Comparison of ENCODE assay signal across 9 cellular contexts in genomic region chr14:75418779-75419768, GRCh38. TPM values are rescaled to one million over a fixed set of nuclear protein-coding genes. Genes with fewer than 3 reads are reported as not detected.
DNase-seq lines count a peak whose midpoint lies in the region; ATAC-seq, FAIRE-seq and TF ChIP-seq lines count a peak whose summit lies in the region.
"Had no signal": no experiment of that assay in that cellular context is flagged by ENCODE, and none has a peak within 500 bp of the region (broad histone marks: within the 10 kb centered on the region; RNA-seq: fewer than 3 reads in every experiment).

No MANE protein-coding gene starts in this region.

- peaks cover 0 to 2% (median 0%) of the 10 kb centered on the region in 11 donors for H3K9me3 Mint-ChIP-seq in naive thymus-derived CD4-positive, alpha-beta T cell

- H3K4me3 ChIP-seq in naive thymus-derived CD4-positive, alpha-beta T cell (ENCODE audit: low read length) = no peak overlapping the region

- POLR2A ChIA-PET in naive thymus-derived CD4-positive, alpha-beta T cell (lab: Charles Lee) = no interaction called here

- H3K4me3 Mint-ChIP-seq in naive thymus-derived CD4-positive, alpha-beta T cell = peak overlapping the region in 5 of 10 donors; percentile 16 to 75 (median 32)

- H3K27me3 ChIP-seq in naive thymus-derived CD4-positive, alpha-beta T cell (ENCODE audit: control insufficient read depth in 2 of 2, insufficient read depth in 2 of 2, low read length in 2 of 2) = no peaks in the 10 kb centered on the region

- no peaks in the 10 kb centered on the region for H3K9me3 ChIP-seq in naive thymus-derived CD4-positive, alpha-beta T cell (ENCODE audit: control insufficient read depth in 2 of 3, low read length in 3 of 3)

- ATAC-seq in naive thymus-derived CD4-positive, alpha-beta T cell = peak; percentile 69

- H3K27me3 Mint-ChIP-seq in naive thymus-derived CD4-positive, alpha-beta T cell = peaks cover 0 to 4% (median 0%) of the 10 kb centered on the region in 5 donors

- peaks cover 0 to 6% of the 10 kb centered on the region in 2 donors for H3K4me1 ChIP-seq in naive thymus-derived CD4-positive, alpha-beta T cell (ENCODE audit: control insufficient read depth in 2 of 2, insufficient read depth in 2 of 2, low read length in 2 of 2)

- peak overlapping the region in 3 of 9 donors; percentile 5 to 89 (median 55) for H3K27ac Mint-ChIP-seq in naive thymus-derived CD4-positive, alpha-beta T cell

- DNase-seq in GM20000 (ENCODE audit: low spot score) (peak; percentile 79), NCI-H2107 treated with DMSO at 0.1 percent for 48 hours (lab: John Stamatoyannopoulos, UW; ENCODE audit: unreplicated experiment) (peak; percentile 21), amniotic epithelial cell (ENCODE audit: low read depth) (peak; percentile 48), A172 (ENCODE audit: low spot score) (no peak), HTR-8/SVneo (ENCODE audit: insufficient read length, low spot score) (no peak)
- DNase-seq in naive thymus-derived CD4-positive, alpha-beta T cell = peak in 3 of 9 donors; percentile 17 to 62 (median 19)
- DNase-seq in NK-92 treated with Interleukin-12 subunit alpha and Interleukin-12 subunit beta, amount 100 ng/mL, for 24 hours (lab: John Stamatoyannopoulos, UW) = no peak

- no peak for TF ChIP-seq CTCF in C4-2B (conservative IDR thresholded peaks at IDR 0.05)
- no peak for TF ChIP-seq CTCF in GM20000 (IDR thresholded peaks at IDR 0.05; ENCODE audit: extremely low read depth, missing control alignments)

- H3K27ac ChIP-seq in C4-2B = peak overlapping the region; percentile 55
- H3K27ac ChIP-seq in naive thymus-derived CD4-positive, alpha-beta T cell (ENCODE audit: low read depth, low read length) = no peak overlapping the region

- intact Hi-C loops in naive thymus-derived CD4-positive, alpha-beta T cell (cut with micrococcal nuclease) = no loop called here

- no peak for FAIRE-seq in HTR-8/SVneo (lab: Jason Lieb, UNC)
- FAIRE-seq: colon had no signal

- H3K4me1 Mint-ChIP-seq in naive thymus-derived CD4-positive, alpha-beta T cell = peaks cover 0 to 33% (median 14%) of the 10 kb centered on the region in 7 donors

- H3K36me3 ChIP-seq in naive thymus-derived CD4-positive, alpha-beta T cell (ENCODE audit: control insufficient read depth in 2 of 3, insufficient read depth in 3 of 3, low read length in 3 of 3) = no peaks in the 10 kb centered on the region

- CTCF ChIA-PET in naive thymus-derived CD4-positive, alpha-beta T cell (lab: Charles Lee) = interaction anchor here (0.5 to 0.7 kb wide), 2 partner anchors 106 to 621 kb away, joined by 3 to 4 read pairs; no protein-coding TSS in a partner anchor

- no peaks in the 10 kb centered on the region for H3K36me3 Mint-ChIP-seq in naive thymus-derived CD4-positive, alpha-beta T cell

RNA-seq across cellular contexts. Expression of gene JDP2, which starts 8.7 kb away (rescaled TPM):
- total RNA-seq in naive thymus-derived CD4-positive, alpha-beta T cell = 10 to 100 TPM in 1 of 5 experiments, 1 to 10 TPM in 2, under 1 TPM in 2; 0.86 to 29.0 (median 1.5) TPM
- polyA plus RNA-seq in naive thymus-derived CD4-positive, alpha-beta T cell = not detected
- 8.2 and 19.3 TPM in 2 replicates for total RNA-seq in A172 (2014; rRNA removed; shearing (Covaris generic))

Comparison
In these comparisons a context has a peak if more than half of its experiments do, and no peak if none do; other contexts are left out.
1. DNase-seq: peak in GM20000 (single experiment), NCI-H2107 treated with DMSO at 0.1 percent for 48 hours (single experiment) and amniotic epithelial cell (single experiment); none in A172 (single experiment), NK-92 treated with Interleukin-12 subunit alpha and Interleukin-12 subunit beta, amount 100 ng/mL, for 24 hours (single experiment) and HTR-8/SVneo (single experiment).